Comparison of ENCODE assay signal across 8 cellular contexts in genomic region chr1:19485362-19486187, GRCh38. TPM values are rescaled to one million over a fixed set of nuclear protein-coding genes. Genes with fewer than 3 reads are reported as not detected.
DNase-seq lines count a peak whose midpoint lies in the region; ATAC-seq and TF ChIP-seq lines count a peak whose summit lies in the region.

CAPZB (minus strand) TSS chr1:19485539; CDS start chr1:19485438, 101 bp downstream.

- peak within 1 kb of the TSS; percentile 98 for H3K27ac ChIP-seq in colonic mucosa

- ATAC-seq in GM19043 (IDR thresholded peaks at IDR 0.05; ENCODE audit: low read depth, unreplicated experiment) (peak; percentile 69), HG03342 (IDR thresholded peaks at IDR 0.05; ENCODE audit: unreplicated experiment) (peak; percentile 76), left colon (peak; percentile 84)

- peaks cover 52% of the 10 kb centered on the region for H3K4me1 Mint-ChIP-seq in activated CD4-positive, alpha-beta T cell treated with anti-CD3 and anti-CD28 coated beads, Interleukin-2, amount 10 ng/mL, durations not matched to agents 24 days and 14 days

- H3K36me3 ChIP-seq in colonic mucosa: no peaks in the 10 kb centered on the region

- no peaks in the 10 kb centered on the region for H3K9me3 ChIP-seq in colonic mucosa

- no peak for TF ChIP-seq CTCF in colonic mucosa (IDR thresholded peaks at IDR 0.05)

- DNase-seq in AML-193 (lab: John Stamatoyannopoulos, UW) (peak; percentile 70 to 75), NCI-H510A (lab: John Stamatoyannopoulos, UW) (peak; percentile 99), colonic mucosa (peak; percentile 95), left colon (peak; percentile 95 to 97)
- DNase-seq in activated CD4-positive, alpha-beta T cell treated with anti-CD3 and anti-CD28 coated beads, Interleukin-2, amount 10 ng/mL, durations not matched to agents 24 days and 14 days: peak; percentile 97
- peak; percentile 94 to 97 for DNase-seq in stimulated activated CD4-positive, alpha-beta T cell treated with anti-CD3 and anti-CD28 coated beads, Interleukin-1b, Interleukin-23, amount 100 ng/mL, for 4 hours (ENCODE audit: low read depth in 2 of 2)

- peak within 1 kb of the TSS; percentile 95 for H3K27ac Mint-ChIP-seq in activated CD4-positive, alpha-beta T cell treated with anti-CD3 and anti-CD28 coated beads, Interleukin-2, amount 10 ng/mL, durations not matched to agents 24 days and 14 days

- no peaks in the 10 kb centered on the region for H3K27me3 Mint-ChIP-seq in activated CD4-positive, alpha-beta T cell treated with anti-CD3 and anti-CD28 coated beads, Interleukin-2, amount 10 ng/mL, durations not matched to agents 24 days and 14 days

- peak within 1 kb of the TSS; percentile 93 for H3K4me3 ChIP-seq in colonic mucosa

- H3K9me3 Mint-ChIP-seq in activated CD4-positive, alpha-beta T cell treated with anti-CD3 and anti-CD28 coated beads, Interleukin-2, amount 10 ng/mL, durations not matched to agents 24 days and 14 days: no peaks in the 10 kb centered on the region

- intact Hi-C loops in activated CD4-positive, alpha-beta T cell treated with anti-CD3 and anti-CD28 coated beads, Interleukin-2, amount 10 ng/mL, durations not matched to agents 24 days and 14 days (cut with micrococcal nuclease): loop anchor here (1.0 to 5.0 kb wide), 6 partner anchors 16 to 159 kb away; partner anchors contain the start of gene NBL1
- intact Hi-C loops in colonic mucosa (cut with DNase I) (no loop called here), left colon (cut with DNase I, micrococcal nuclease) (no loop called here)

- H3K36me3 Mint-ChIP-seq in activated CD4-positive, alpha-beta T cell treated with anti-CD3 and anti-CD28 coated beads, Interleukin-2, amount 10 ng/mL, durations not matched to agents 24 days and 14 days (ENCODE audit: low read depth): peaks cover 20% of the 10 kb centered on the region

- peaks cover 12% of the 10 kb centered on the region for H3K4me1 ChIP-seq in colonic mucosa

- H3K27me3 ChIP-seq in colonic mucosa: no peaks in the 10 kb centered on the region

- H3K4me3 Mint-ChIP-seq in activated CD4-positive, alpha-beta T cell treated with anti-CD3 and anti-CD28 coated beads, Interleukin-2, amount 10 ng/mL, durations not matched to agents 24 days and 14 days: peak within 1 kb of the TSS; percentile 97

- H3K9ac ChIP-seq in colonic mucosa (ENCODE audit: low read depth in 2 of 2, low read length in 2 of 2): peak within 1 kb of the TSS; percentile 99

RNA-seq across cellular contexts. Expression of gene CAPZB, which starts in this region (rescaled TPM):
- total RNA-seq in activated CD4-positive, alpha-beta T cell treated with anti-CD3 and anti-CD28 coated beads, Interleukin-2, amount 10 ng/mL, durations not matched to agents 24 days and 14 days: 291 and 297 TPM in 2 replicates
- 100 to 1,000 TPM; 397 to 407 TPM for total RNA-seq in colonic mucosa
- 100 to 1,000 TPM; 340 to 367 TPM for total RNA-seq in left colon

Comparison
In these comparisons a context has a peak if more than half of its experiments do, and no peak if none do; other contexts are left out.
1. Peak in every context shown above with its lines: DNase-seq, ATAC-seq, H3K4me3 ChIP-seq and H3K27ac ChIP-seq.